ENCODE assay signal across 22 cellular contexts in the genomic region with DNA sequence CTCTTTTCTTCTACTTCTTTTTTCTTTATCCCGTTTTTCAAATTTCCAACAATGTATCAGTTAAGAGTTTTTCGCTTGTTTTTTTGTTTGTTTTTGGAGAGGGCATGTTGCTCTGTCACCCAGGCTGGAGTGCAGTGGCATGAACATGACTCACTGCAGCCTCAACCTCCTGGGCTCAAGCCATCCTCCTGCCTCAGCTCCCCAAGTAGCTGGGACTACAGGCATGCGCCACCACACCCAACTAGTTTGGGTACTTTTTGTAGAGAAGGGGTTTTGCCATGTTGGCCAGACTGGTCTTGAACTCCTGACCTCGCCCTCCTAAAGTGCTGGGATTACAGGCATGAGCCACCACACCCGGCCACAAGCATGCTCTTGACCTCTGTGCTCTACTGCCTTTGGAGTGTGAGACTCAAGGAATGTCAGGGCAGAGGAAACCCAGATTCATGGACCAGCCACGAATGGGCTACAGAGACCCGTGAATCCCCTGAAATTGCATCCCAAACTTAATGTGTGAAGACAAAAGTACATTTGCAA.
"Had no signal": no experiment of that assay in that cellular context is flagged by ENCODE, and none has a peak within 500 bp of the region (broad histone marks: within the 10 kb centered on the region; RNA-seq: fewer than 3 reads in every experiment).

No MANE protein-coding gene starts in this region.

- H3K4me3 ChIP-seq: body of pancreas, colonic mucosa, mucosa of descending colon, suprapubic skin, upper lobe of left lung had no signal

- H3K36me3 ChIP-seq: colonic mucosa, neutrophil, suprapubic skin, upper lobe of left lung had no signal

- H3K9me3 ChIP-seq: body of pancreas, colonic mucosa, mucosa of descending colon, neutrophil, suprapubic skin, upper lobe of left lung had no signal

- H3K4me1 ChIP-seq: body of pancreas, colonic mucosa, suprapubic skin, upper lobe of left lung had no signal

- H3K27me3 ChIP-seq: body of pancreas, colonic mucosa, neutrophil, suprapubic skin, upper lobe of left lung had no signal

- DNase-seq: activated CD4-positive, alpha-beta T cell treated with anti-CD3 and anti-CD28 coated beads for 48 hours; activated CD8-positive, alpha-beta memory T cell treated with anti-CD3 and anti-CD28 coated beads, Interleukin-2, amount 50 U/mL, for 4 hours; activated CD8-positive, alpha-beta T cell treated with anti-CD3 and anti-CD28 coated beads, Interleukin-2, amount 10 ng/mL, durations not matched to agents 7 days and 5 days; activated effector memory CD4-positive, alpha-beta T cell treated with anti-CD3 and anti-CD28 coated beads, Interleukin-2, amount 50 U/mL, for 16 hours; activated T-cell treated with anti-CD3 and anti-CD28 coated beads, Interleukin-2, amount 50 U/mL, for 48 hours; body of pancreas; central memory CD4-positive, alpha-beta T cell; colonic mucosa; kidney; left ventricle myocardium superior; mucosa of descending colon; natural killer cell; small intestine; stimulated activated CD4-positive, alpha-beta T cell treated with anti-CD3 and anti-CD28 coated beads, Interleukin-4, amount 100 ng/mL, for 4 hours; stimulated activated CD8-positive, alpha-beta memory T cell treated with anti-CD3 and anti-CD28 coated beads, Interleukin-4, amount 100 ng/mL, for 48 hours; stimulated activated naive CD4-positive, alpha-beta T cell treated with Interleukin-2 at 50 U/mL for 16 hours; T-helper 2 cell had no signal

- ATAC-seq: activated CD8-positive, alpha-beta T cell treated with anti-CD3 and anti-CD28 coated beads, Interleukin-2, amount 10 ng/mL, durations not matched to agents 7 days and 5 days; body of pancreas; esophagus mucosa; left ventricle myocardium superior; mucosa of descending colon; natural killer cell; WTC11 had no signal

- H3K27ac ChIP-seq: body of pancreas, colonic mucosa, neutrophil, suprapubic skin, upper lobe of left lung had no signal
